12 cellular contexts compared by ENCODE assay signal in the genomic region with DNA sequence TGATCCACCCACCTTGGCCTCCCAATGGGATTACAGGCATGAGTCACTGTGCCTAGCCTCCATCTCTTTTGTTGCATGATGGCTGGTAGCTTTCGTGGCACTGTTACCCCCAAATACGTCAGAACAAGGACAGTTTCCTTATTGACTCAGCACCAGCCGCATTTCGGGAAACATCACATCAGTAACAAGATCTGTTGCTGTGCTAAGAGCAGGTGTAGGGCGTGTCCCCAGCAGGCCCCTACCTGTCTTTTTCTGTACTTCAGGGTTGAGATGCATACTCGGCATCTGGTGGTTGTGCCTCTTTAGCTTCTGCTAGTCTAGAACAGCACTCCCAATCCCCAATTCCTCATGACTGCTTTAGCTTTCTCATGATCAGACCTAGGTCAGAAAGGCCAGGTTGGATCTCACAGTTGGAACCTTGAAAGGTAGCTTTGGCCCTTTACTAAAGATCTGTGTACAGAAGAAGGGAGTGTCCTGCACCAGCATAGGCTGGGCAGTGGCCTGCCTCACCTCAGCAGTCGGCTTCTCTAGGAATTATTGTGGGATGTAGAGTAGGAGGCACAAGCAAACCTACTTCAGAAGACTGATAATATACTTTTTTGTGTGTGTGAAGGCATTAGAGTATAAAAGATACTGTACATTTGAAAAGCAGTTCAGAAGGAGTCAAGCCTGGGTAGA. TPM values are rescaled to one million over a fixed set of nuclear protein-coding genes. Genes with fewer than 3 reads are reported as not detected.
DNase-seq lines count a peak whose midpoint lies in the region; ATAC-seq and TF ChIP-seq lines count a peak whose summit lies in the region.
"Had no signal": no experiment of that assay in that cellular context is flagged by ENCODE, and none has a peak within 500 bp of the region (broad histone marks: within the 10 kb centered on the region; RNA-seq: fewer than 3 reads in every experiment).

No MANE protein-coding gene starts in this region.

- H3K4me1 Mint-ChIP-seq in CD4-positive, alpha-beta memory T cell, result peaks cover 10 to 37% (median 26%) of the 10 kb centered on the region in 4 donors

- no peak for TF ChIP-seq CTCF in RWPE2 (IDR thresholded peaks at IDR 0.05; ENCODE audit: poor library complexity, severe bottlenecking)

- peak overlapping the region in 6 of 7 donors; percentile 17 to 81 (median 66) for H3K27ac Mint-ChIP-seq in CD4-positive, alpha-beta memory T cell

- no peak overlapping the region for H3K4me3 ChIP-seq in BLaER1 treated with 17β-estradiol and CSF1 and Interleukin-3, amounts not matched to agents 10 nM and 100 nM
- H3K4me3 ChIP-seq in CD4-positive, alpha-beta memory T cell (ENCODE audit: low read length in 2 of 2), result no peak overlapping the region
- H3K4me3 ChIP-seq in RWPE2 (ENCODE audit: severe bottlenecking), result no peak overlapping the region

- H3K36me3 ChIP-seq in BLaER1 treated with 17β-estradiol and CSF1 and Interleukin-3, amounts not matched to agents 10 nM and 100 nM, result peaks cover 50 to 99% (median 80%) of the 10 kb centered on the region in 11 experiments
- peaks cover 11% of the 10 kb centered on the region for H3K36me3 ChIP-seq in CD4-positive, alpha-beta memory T cell (ENCODE audit: insufficient read depth, low read length)
- H3K36me3 ChIP-seq in RWPE2 (ENCODE audit: low read depth), result peaks cover 85% of the 10 kb centered on the region

- POLR2A ChIA-PET in CD4-positive, alpha-beta memory T cell (lab: Charles Lee; ENCODE audit: partially characterized antibody), result interaction anchor here (1.2 kb wide), 1 partner anchor 62 kb away, joined by 3 read pairs; no protein-coding TSS in a partner anchor

- intact Hi-C loops in CD4-positive, alpha-beta memory T cell (cut with micrococcal nuclease), result no loop called here
- intact Hi-C loops in left colon (cut with DNase I, micrococcal nuclease), result no loop called here

- no peaks in the 10 kb centered on the region for H3K9me3 ChIP-seq in BLaER1 treated with 17β-estradiol and CSF1 and Interleukin-3, amounts not matched to agents 10 nM and 100 nM (replicated peaks in 1 of 11)
- H3K9me3 ChIP-seq in CD4-positive, alpha-beta memory T cell (ENCODE audit: control insufficient read depth in 1 of 2, low read length in 2 of 2), result no peaks in the 10 kb centered on the region
- H3K9me3 ChIP-seq in RWPE2 (ENCODE audit: severe bottlenecking), result no peaks in the 10 kb centered on the region

- peaks cover 27 to 99% (median 93%) of the 10 kb centered on the region in 11 experiments; a peak in 20 of 22 replicates for H4K20me1 ChIP-seq in BLaER1 treated with 17β-estradiol and CSF1 and Interleukin-3, amounts not matched to agents 10 nM and 100 nM

- no peak for DNase-seq in CD4-positive, alpha-beta memory T cell
- peak; percentile 81 for DNase-seq in RWPE2 (ENCODE audit: low spot score)
- peak in 1 of 2 donors; percentile 56 for DNase-seq in left colon
- no peak for DNase-seq in DMS114 treated with DMSO at 0.1 percent for 48 hours (lab: John Stamatoyannopoulos, UW; ENCODE audit: unreplicated experiment)
- no peak for DNase-seq in NK-92 (lab: John Stamatoyannopoulos, UW; ENCODE audit: unreplicated experiment)
- DNase-seq: activated T-cell treated with anti-CD3 and anti-CD28 coated beads, Interleukin-2, amount 50 U/mL, for 1 hour; brain microvascular endothelial cell; NCI-H526 treated with DMSO at 0.1 percent for 48 hours; SHP77; stimulated activated CD4-positive, alpha-beta T cell treated with anti-CD3 and anti-CD28 coated beads, Interleukin-4, amount 100 ng/mL, for 4 hours had no signal

- H3K27me3 Mint-ChIP-seq in CD4-positive, alpha-beta memory T cell, result no peaks in the 10 kb centered on the region

- H3K9me3 Mint-ChIP-seq in CD4-positive, alpha-beta memory T cell, result no peaks in the 10 kb centered on the region

- peak overlapping the region in 1 of 8 donors; percentile 46 for H3K4me3 Mint-ChIP-seq in CD4-positive, alpha-beta memory T cell

- CTCF ChIA-PET in CD4-positive, alpha-beta memory T cell (lab: Charles Lee; ENCODE audit: partially characterized antibody), result interaction anchor here (1.4 to 5.3 kb wide), 4 partner anchors 9 to 215 kb away, joined by 3 to 31 read pairs (median 16); no protein-coding TSS in a partner anchor

- ATAC-seq in RWPE2 (ENCODE audit: low read depth), result peak; percentile 97
- peak; percentile 80 for ATAC-seq in left colon
- no peak for ATAC-seq in GM21786 (IDR thresholded peaks at IDR 0.05; ENCODE audit: unreplicated experiment)

- H3K4me2 ChIP-seq in BLaER1 treated with 17β-estradiol and CSF1 and Interleukin-3, amounts not matched to agents 10 nM and 100 nM, result peak overlapping the region in 6 of 11 experiments; percentile 0 to 41 (median 10); a peak in 4 of 22 replicates

- peak overlapping the region in 3 of 11 experiments; percentile 3 to 49 (median 15); a peak in 4 of 22 replicates for H3K9ac ChIP-seq in BLaER1 treated with 17β-estradiol and CSF1 and Interleukin-3, amounts not matched to agents 10 nM and 100 nM

- peaks cover 27 to 43% of the 10 kb centered on the region in 2 donors for H3K36me3 Mint-ChIP-seq in CD4-positive, alpha-beta memory T cell

- peaks cover 19 to 47% (median 43%) of the 10 kb centered on the region in 10 experiments; a peak in 19 of 20 replicates for H3K4me1 ChIP-seq in BLaER1 treated with 17β-estradiol and CSF1 and Interleukin-3, amounts not matched to agents 10 nM and 100 nM
- peaks cover 32% of the 10 kb centered on the region for H3K4me1 ChIP-seq in CD4-positive, alpha-beta memory T cell (ENCODE audit: insufficient read depth, low read length)
- peaks cover 17% of the 10 kb centered on the region for H3K4me1 ChIP-seq in RWPE2 (ENCODE audit: insufficient read depth, poor library complexity, severe bottlenecking)

- H3K27ac ChIP-seq in BLaER1 treated with 17β-estradiol and CSF1 and Interleukin-3, amounts not matched to agents 10 nM and 100 nM, result peak overlapping the region in 2 of 11 experiments; percentile 2 to 22; a peak in 2 of 22 replicates
- H3K27ac ChIP-seq in CD4-positive, alpha-beta memory T cell (ENCODE audit: low read depth, low read length), result no peak overlapping the region
- peak overlapping the region; percentile 63 for H3K27ac ChIP-seq in RWPE2 (ENCODE audit: poor library complexity, severe bottlenecking)
- H3K27ac ChIP-seq: brain microvascular endothelial cell had no signal

- no peaks in the 10 kb centered on the region for H3K27me3 ChIP-seq in BLaER1 treated with 17β-estradiol and CSF1 and Interleukin-3, amounts not matched to agents 10 nM and 100 nM
- no peaks in the 10 kb centered on the region for H3K27me3 ChIP-seq in CD4-positive, alpha-beta memory T cell (ENCODE audit: insufficient read depth, low read length)
- H3K27me3 ChIP-seq in RWPE2 (ENCODE audit: insufficient read depth, poor library complexity, severe bottlenecking), result no peaks in the 10 kb centered on the region
- H3K27me3 ChIP-seq: brain microvascular endothelial cell had no signal

RNA-seq across cellular contexts. Expression of a gene that starts 36.8 kb away (rescaled TPM):
- 10 to 100 TPM; 54.8 to 57.4 TPM for total RNA-seq in CD4-positive, alpha-beta memory T cell
- 10 to 100 TPM in 1 of 2 donors, 1 to 10 TPM in 1; 1.1 to 11.7 TPM for polyA plus RNA-seq in CD4-positive, alpha-beta memory T cell
- total RNA-seq in left colon, result 100 to 1,000 TPM in 1 of 2 donors, 10 to 100 TPM in 1; 64.5 to 115 TPM

RNA-seq across cellular contexts. Expression of a gene that starts 52.0 kb away (rescaled TPM):
- total RNA-seq in CD4-positive, alpha-beta memory T cell, result 10 to 100 TPM; 38.8 to 42.8 TPM
- 10 to 100 TPM in 1 of 2 donors, 1 to 10 TPM in 1; 6.5 to 12.2 TPM for polyA plus RNA-seq in CD4-positive, alpha-beta memory T cell
- 100 to 1,000 TPM; 112 to 160 TPM for total RNA-seq in left colon
